In genomic region chr7:41889040-41889439, GRCh38 we compare ENCODE assay signal across 14 cellular contexts.
DNase-seq lines count a peak whose midpoint lies in the region; ATAC-seq and TF ChIP-seq lines count a peak whose summit lies in the region.
"Had no signal": no experiment of that assay in that cellular context is flagged by ENCODE, and none has a peak within 500 bp of the region (broad histone marks: within the 10 kb centered on the region; RNA-seq: fewer than 3 reads in every experiment).

No MANE protein-coding gene starts in this region.

- CTCF ChIA-PET in IMR-90 (lab: Yijun Ruan, JAX) = no interaction called here

- H3K18ac ChIP-seq in IMR-90 (ENCODE audit: low read depth, low read length) = peak overlapping the region; percentile 76

- TF ChIP-seq RAD21 in IMR-90 (IDR thresholded peaks at IDR 0.05; ENCODE audit: low read length) = no peak

- no peak overlapping the region for H3K9ac ChIP-seq in IMR-90 (ENCODE audit: low read depth, low read length)

- H3K27ac ChIP-seq in IMR-90 (ENCODE audit: insufficient read depth, low read length) = peak overlapping the region; percentile 8; the same call in 1 of the 2 replicates
- no peak overlapping the region for H3K27ac ChIP-seq in gastroesophageal sphincter
- H3K27ac ChIP-seq in left lung = no peak overlapping the region
- H3K27ac ChIP-seq: epithelial cell of prostate had no signal

- H3K4me3 ChIP-seq in IMR-90 (ENCODE audit: insufficient read depth, low read depth, low read length) (no peak overlapping the region), gastroesophageal sphincter (no peak overlapping the region), left lung (no peak overlapping the region)

- peak overlapping the region; percentile 17 to 48; a peak in 2 of 4 replicates for H4K8ac ChIP-seq in IMR-90 (ENCODE audit: low read depth in 2 of 2, low read length in 2 of 2)

- POLR2A ChIA-PET in IMR-90 (lab: Charles Lee; ENCODE audit: unreplicated experiment) = no interaction called here

- H2BK5ac ChIP-seq in IMR-90 (ENCODE audit: low read depth, low read length, poor library complexity, severe bottlenecking) = peak overlapping the region; percentile 57

- peak overlapping the region; percentile 73 for H3K4ac ChIP-seq in IMR-90 (ENCODE audit: low read depth, low read length)

- peak overlapping the region; percentile 84; the same call in 2 of the 3 replicates for H2BK15ac ChIP-seq in IMR-90 (ENCODE audit: low read depth, low read length)

- H3K4me1 Mint-ChIP-seq in stimulated activated naive B cell treated with anti-CD40 and anti-IgM and Interleukin-4, amounts not matched to agents 10 μg/mL and 1 μg/mL and 100 μg/mL, for 72 hours = peaks cover 58 to 82% of the 10 kb centered on the region in 2 donors

- H2AK5ac ChIP-seq in IMR-90 (ENCODE audit: low read depth, low read length) = peak overlapping the region; percentile 57

- peak overlapping the region; percentile 27 for H3K27ac Mint-ChIP-seq in stimulated activated naive B cell treated with anti-CD40 and anti-IgM and Interleukin-4, amounts not matched to agents 10 μg/mL and 1 μg/mL and 100 μg/mL, for 72 hours

- H3K4me1 ChIP-seq in IMR-90 (ENCODE audit: control insufficient read depth, insufficient read depth, low read length) (peaks cover 46% of the 10 kb centered on the region), gastroesophageal sphincter (peaks cover 0 to 30% (median 20%) of the 10 kb centered on the region in 3 donors), left lung (peaks cover 13 to 24% of the 10 kb centered on the region in 2 donors)

- H2AK9ac ChIP-seq in IMR-90 (replicated peaks; ENCODE audit: low read depth, low read length, poor library complexity) = peak overlapping the region; percentile 25

- TF ChIP-seq EP300 in gastroesophageal sphincter (IDR thresholded peaks at IDR 0.05) = no peak

- TF ChIP-seq POLR2A in IMR-90 (IDR thresholded peaks at IDR 0.05; ENCODE audit: low read depth, low read length) (no peak), gastroesophageal sphincter (IDR thresholded peaks at IDR 0.05) (no peak)

- peak overlapping the region; percentile 66 for H3K14ac ChIP-seq in IMR-90 (replicated peaks; ENCODE audit: low read depth, low read length)

- H2AFZ ChIP-seq in IMR-90 (replicated peaks; ENCODE audit: low read length, poor library complexity) = peak overlapping the region; percentile 19

- H4K91ac ChIP-seq in IMR-90 (ENCODE audit: insufficient read depth, low read depth, low read length) = peak overlapping the region; percentile 72

- intact Hi-C loops in IMR-90 (cut with micrococcal nuclease) (loop anchor here (10.0 kb wide), 1 partner anchor 184 kb away; the partner anchor contains the start of gene INHBA), posterior vena cava (cut with DNase I) (no loop called here), left lung (cut with DNase I) (no loop called here)

- peaks cover 0 to 22% of the 10 kb centered on the region in 2 experiments; a peak in 1 of 4 replicates for H3K79me1 ChIP-seq in IMR-90 (ENCODE audit: low read depth in 1 of 2, low read length in 2 of 2)

- H2BK20ac ChIP-seq in IMR-90 (ENCODE audit: low read depth, low read length) = peak overlapping the region; percentile 73

- no TSS peak for BruUV-seq in IMR-90 (replicated peaks; lab: Mats Ljungman, UMichigan)

- peak overlapping the region; percentile 91 for H4K5ac ChIP-seq in IMR-90 (ENCODE audit: low read depth, low read length)

- H3K27me3 ChIP-seq in IMR-90 (ENCODE audit: control insufficient read depth, insufficient read depth, low read length) (no peaks in the 10 kb centered on the region), gastroesophageal sphincter (no peaks in the 10 kb centered on the region), left lung (no peaks in the 10 kb centered on the region)

- no peaks in the 10 kb centered on the region for H3K27me3 Mint-ChIP-seq in stimulated activated naive B cell treated with anti-CD40 and anti-IgM and Interleukin-4, amounts not matched to agents 10 μg/mL and 1 μg/mL and 100 μg/mL, for 72 hours

- H3K9me3 Mint-ChIP-seq in stimulated activated naive B cell treated with anti-CD40 and anti-IgM and Interleukin-4, amounts not matched to agents 10 μg/mL and 1 μg/mL and 100 μg/mL, for 72 hours = peaks cover 0 to 3% of the 10 kb centered on the region in 2 donors

- ATAC-seq in GM18909 (IDR thresholded peaks at IDR 0.05; ENCODE audit: poor library complexity, unreplicated experiment) = peak; percentile 59
- peak; percentile 54 for ATAC-seq in GM21717 (IDR thresholded peaks at IDR 0.05; ENCODE audit: unreplicated experiment)
- no peak for ATAC-seq in IMR-90 (ENCODE audit: low read depth)
- peak; percentile 81 to 85 for ATAC-seq in stimulated activated naive B cell treated with anti-CD40 and anti-IgM and Interleukin-4, amounts not matched to agents 10 μg/mL and 1 μg/mL and 100 μg/mL, for 72 hours (replicated peaks)
- ATAC-seq in gastroesophageal sphincter = no peak
- no peak for ATAC-seq in left lung

- peak overlapping the region; percentile 62 to 75 for H3K4me3 Mint-ChIP-seq in stimulated activated naive B cell treated with anti-CD40 and anti-IgM and Interleukin-4, amounts not matched to agents 10 μg/mL and 1 μg/mL and 100 μg/mL, for 72 hours

- peaks cover 28% of the 10 kb centered on the region for H3K9me1 ChIP-seq in IMR-90 (ENCODE audit: insufficient read depth, low read length)

- no peaks in the 10 kb centered on the region for H4K20me1 ChIP-seq in IMR-90 (ENCODE audit: insufficient read depth, low read length)

- DNase-seq in IMR-90 (no peak), posterior vena cava (ENCODE audit: low spot score) (no peak), left lung (no peak)
- no peak for DNase-seq in stimulated activated naive B cell treated with anti-CD40 and anti-IgM and Interleukin-4, amounts not matched to agents 10 μg/mL and 1 μg/mL and 100 μg/mL, for 72 hours
- DNase-seq: activated CD4-positive, CD25-positive, alpha-beta regulatory T cell treated with anti-CD3 and anti-CD28 coated beads, Interleukin-2, amount 50 U/mL, for 72 hours; Calu3; caudate nucleus; NCI-H524 treated with DMSO at 0.1 percent for 48 hours; SIG-M5; stimulated activated CD4-positive, alpha-beta T cell treated with anti-CD3 and anti-CD28 coated beads, Interleukin-4, amount 100 ng/mL, for 24 hours had no signal

- dilution Hi-C loops in IMR-90 (cut with HindIII; ENCODE audit: low sequenced_read_pairs, unreplicated experiment) = no loop called here

- H3K36me3 ChIP-seq in IMR-90 (ENCODE audit: control insufficient read depth, insufficient read depth, low read length) = no peaks in the 10 kb centered on the region
- no peaks in the 10 kb centered on the region for H3K36me3 ChIP-seq in gastroesophageal sphincter
- no peaks in the 10 kb centered on the region for H3K36me3 ChIP-seq in left lung

- TF ChIP-seq CTCF in IMR-90 (conservative IDR thresholded peaks at IDR 0.05; ENCODE audit: low read depth, low read length) (no peak), gastroesophageal sphincter (IDR thresholded peaks at IDR 0.05) (no peak), left lung (IDR thresholded peaks at IDR 0.05) (no peak)

- peak overlapping the region; percentile 19; the same call in 1 of the 2 replicates for H3K23ac ChIP-seq in IMR-90 (ENCODE audit: low read depth, low read length)

- WGBS in IMR-90 (ENCODE audit: extremely low coverage in 2 of 2, insufficient read length in 1 of 2), 2 experiments = 86% methylated on average over 4 of the region's 5 CpGs; no CpG with 5 or more reads in 1 of the 2 experiments
- 100% methylated on average over 1 to 4 of the region's 5 CpGs for WGBS in gastroesophageal sphincter (ENCODE audit: low coverage in 1 of 2), 2 donors

- peak overlapping the region; percentile 56 for H2BK120ac ChIP-seq in IMR-90 (ENCODE audit: low read depth, low read length)

- H3K36me3 Mint-ChIP-seq in stimulated activated naive B cell treated with anti-CD40 and anti-IgM and Interleukin-4, amounts not matched to agents 10 μg/mL and 1 μg/mL and 100 μg/mL, for 72 hours = peaks cover 0 to 4% of the 10 kb centered on the region in 2 donors

- H3K56ac ChIP-seq in IMR-90 (ENCODE audit: extremely low read depth, insufficient read depth, low read length) = no peak overlapping the region

- no peak overlapping the region for H3K4me2 ChIP-seq in IMR-90 (ENCODE audit: low read depth, low read length)

- in situ Hi-C loops in IMR-90 (cut with MboI; ENCODE audit: low sequenced_read_pairs) = no loop called here

- no peaks in the 10 kb centered on the region for H3K9me3 ChIP-seq in IMR-90 (ENCODE audit: control insufficient read depth, insufficient read depth, low read length)
- H3K9me3 ChIP-seq in gastroesophageal sphincter = no peaks in the 10 kb centered on the region
- H3K9me3 ChIP-seq in left lung = no peaks in the 10 kb centered on the region

TF ChIP-seq in IMR-90, 13 proteins besides CTCF, POLR2A, EP300 and RAD21 (continues in another document):
- no peak for TF ChIP-seq MAZ (IDR thresholded peaks at IDR 0.05; ENCODE audit: borderline replicate concordance, low read depth, low read length)
- no peak for TF ChIP-seq ELK1 (IDR thresholded peaks at IDR 0.05; ENCODE audit: borderline replicate concordance, low read depth, low read length)
- no peak for TF ChIP-seq RFX5 (IDR thresholded peaks at IDR 0.05; ENCODE audit: low read depth, low read length)
- TF ChIP-seq MAFK (IDR thresholded peaks at IDR 0.05; ENCODE audit: low read depth, low read length) = no peak
- no peak for TF ChIP-seq BHLHE40 (IDR thresholded peaks at IDR 0.05; ENCODE audit: low read depth, low read length)
- TF ChIP-seq USF2 (IDR thresholded peaks at IDR 0.05; ENCODE audit: low read depth, low read length) = no peak
- no peak for TF ChIP-seq RCOR1 (IDR thresholded peaks at IDR 0.05; ENCODE audit: insufficient replicate concordance, low read length)
- TF ChIP-seq CEBPB (IDR thresholded peaks at IDR 0.05; ENCODE audit: low read depth, low read length) = no peak
- no peak for TF ChIP-seq SMC3 (IDR thresholded peaks at IDR 0.05; ENCODE audit: low read depth, low read length)
- TF ChIP-seq MXI1 (IDR thresholded peaks at IDR 0.05; ENCODE audit: borderline replicate concordance, low read depth, low read length) = no peak

Comparison
In these comparisons a context has a peak if more than half of its experiments do, and no peak if none do; other contexts are left out.
1. ATAC-seq: peak in GM18909 (single experiment), GM21717 (single experiment) and stimulated activated naive B cell treated with anti-CD40 and anti-IgM and Interleukin-4, amounts not matched to agents 10 μg/mL and 1 μg/mL and 100 μg/mL, for 72 hours (2 of 2); none in IMR-90 (single experiment), gastroesophageal sphincter (single experiment) and left lung (single experiment).